In the genomic region with DNA sequence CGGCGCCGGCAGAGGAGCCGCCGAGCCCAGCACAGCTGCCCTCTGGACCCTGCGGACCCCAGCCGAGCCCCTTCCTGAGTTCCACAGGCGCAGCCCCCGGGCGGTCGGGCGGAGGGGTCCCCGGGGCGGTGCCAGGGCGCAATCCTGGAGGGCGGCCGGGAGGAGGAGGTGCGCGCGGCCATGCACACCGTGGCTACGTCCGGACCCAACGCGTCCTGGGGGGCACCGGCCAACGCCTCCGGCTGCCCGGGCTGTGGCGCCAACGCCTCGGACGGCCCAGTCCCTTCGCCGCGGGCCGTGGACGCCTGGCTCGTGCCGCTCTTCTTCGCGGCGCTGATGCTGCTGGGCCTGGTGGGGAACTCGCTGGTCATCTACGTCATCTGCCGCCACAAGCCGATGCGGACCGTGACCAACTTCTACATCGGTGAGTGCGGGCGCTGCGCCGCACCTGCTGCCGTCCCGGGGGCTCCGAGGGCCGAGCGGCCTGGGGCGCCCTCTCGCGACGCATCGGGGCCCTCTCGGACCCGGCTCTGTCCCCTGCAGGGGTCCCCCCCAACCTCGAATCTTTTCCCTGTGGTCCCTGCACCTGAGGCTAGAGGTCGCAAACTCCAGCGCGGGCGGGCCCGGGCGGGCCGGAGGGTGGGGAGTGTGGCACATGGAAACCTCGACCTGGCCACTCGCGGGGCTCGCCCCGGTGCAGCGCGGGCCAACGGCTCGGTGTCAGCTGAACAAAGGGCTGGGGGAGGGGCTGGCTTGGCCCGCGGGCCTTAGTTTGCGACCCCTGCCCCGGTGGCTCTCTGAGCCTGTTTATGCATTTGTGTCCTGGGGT, we compare ENCODE assay signal across 1 cellular context.
TF ChIP-seq lines count a peak whose summit lies in the region.

A gene (plus strand): TSS at position 11 of the 829 bp plus-strand sequence. CDS start 170 bp downstream, at position 181.

TF ChIP-seq in HepG2, 621 proteins besides CTCF, POLR2A, EP300 and RAD21 (continued from another document and continues in another):
- TF ChIP-seq ZMYM4 (CRISPR knock-in tag; IDR thresholded peaks at IDR 0.05) (no peak; the same call in 1 of the 2 replicates), GABPB1 (CRISPR knock-in tag; IDR thresholded peaks at IDR 0.05) (peak; percentile 63; the same call in 1 of the 2 replicates), ZNF136 (CRISPR knock-in tag; IDR thresholded peaks at IDR 0.05; ENCODE audit: low read depth) (no peak), ATF7-NPFF (CRISPR knock-in tag; IDR thresholded peaks at IDR 0.05; ENCODE audit: low read depth) (peak; percentile 47; the same call in 1 of the 2 replicates), RXRB (CRISPR knock-in tag; IDR thresholded peaks at IDR 0.05; ENCODE audit: borderline replicate concordance) (peak; percentile 52; the same call in 1 of the 2 replicates), NCOA1 (CRISPR knock-in tag; IDR thresholded peaks at IDR 0.05) (no peak), TCF7 (IDR thresholded peaks at IDR 0.05; ENCODE audit: low read depth) (no peak), MAZ (IDR thresholded peaks at IDR 0.05; ENCODE audit: borderline replicate concordance, low read depth, low read length) (peak; percentile 62), MAZ (CRISPR knock-in tag; IDR thresholded peaks at IDR 0.05; ENCODE audit: low read depth) (peak; percentile 88; the same call in 1 of the 2 replicates), ZNF766 (CRISPR knock-in tag; IDR thresholded peaks at IDR 0.05; ENCODE audit: borderline replicate concordance) (peak; percentile 57), KDM5A (IDR thresholded peaks at IDR 0.05; ENCODE audit: borderline replicate concordance, low read length) (no peak), ZNF557 (CRISPR knock-in tag; IDR thresholded peaks at IDR 0.05) (peak; percentile 48; the same call in 1 of the 2 replicates), CENPX (CRISPR knock-in tag; IDR thresholded peaks at IDR 0.05) (no peak), ZNF713 (CRISPR knock-in tag; IDR thresholded peaks at IDR 0.05) (peak; percentile 96), GATAD1 (CRISPR knock-in tag; IDR thresholded peaks at IDR 0.05) (peak; percentile 54; the same call in 1 of the 2 replicates), ZNF605 (CRISPR knock-in tag; IDR thresholded peaks at IDR 0.05) (peak; percentile 83), ZFYVE20 (CRISPR knock-in tag; IDR thresholded peaks at IDR 0.05; ENCODE audit: borderline replicate concordance, low read depth) (no peak), ZNF331 (CRISPR knock-in tag; IDR thresholded peaks at IDR 0.05) (peak; percentile 51; the same call in 1 of the 2 replicates), SOX6 (IDR thresholded peaks at IDR 0.05) (no peak), SOX6 (CRISPR knock-in tag; IDR thresholded peaks at IDR 0.05) (peak; percentile 53; the same call in 1 of the 2 replicates), ZNF333 (CRISPR knock-in tag; IDR thresholded peaks at IDR 0.05; ENCODE audit: borderline replicate concordance) (peak; percentile 22; the same call in 1 of the 2 replicates), ZNF282 (IDR thresholded peaks at IDR 0.05; ENCODE audit: partially characterized antibody) (no peak), FOXK2 (IDR thresholded peaks at IDR 0.05) (no peak), ZNF839 (CRISPR knock-in tag; IDR thresholded peaks at IDR 0.05; ENCODE audit: borderline replicate concordance) (peak; percentile 52; the same call in 1 of the 2 replicates), ZSCAN25 (CRISPR knock-in tag; IDR thresholded peaks at IDR 0.05) (peak; percentile 87; the same call in 1 of the 2 replicates), ZNF225 (CRISPR knock-in tag; IDR thresholded peaks at IDR 0.05) (no peak; the same call in 1 of the 2 replicates), BORCS8-MEF2B (CRISPR knock-in tag; IDR thresholded peaks at IDR 0.05) (peak; percentile 87; the same call in 1 of the 2 replicates), ZNF543 (CRISPR knock-in tag; IDR thresholded peaks at IDR 0.05) (peak; percentile 64), KLF9 (CRISPR knock-in tag; IDR thresholded peaks at IDR 0.05; ENCODE audit: low read depth) (0 out of 2 replicates have a peak, but pooled peaks have one; percentile 45)
- TF ChIP-seq, protein P1, sequence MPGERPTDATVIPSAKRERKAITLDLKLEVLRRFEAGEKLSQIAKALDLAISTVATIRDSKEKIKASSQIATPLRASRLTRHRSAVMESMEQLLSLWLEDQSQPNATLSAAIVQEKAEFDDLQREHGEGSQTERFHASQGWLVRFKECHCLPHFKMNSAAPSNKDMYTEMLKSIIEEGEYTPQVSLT (CRISPR knock-in tag; IDR thresholded peaks at IDR 0.05; ENCODE audit: borderline replicate concordance, low read depth) = no peak
- TF ChIP-seq, protein P2, sequence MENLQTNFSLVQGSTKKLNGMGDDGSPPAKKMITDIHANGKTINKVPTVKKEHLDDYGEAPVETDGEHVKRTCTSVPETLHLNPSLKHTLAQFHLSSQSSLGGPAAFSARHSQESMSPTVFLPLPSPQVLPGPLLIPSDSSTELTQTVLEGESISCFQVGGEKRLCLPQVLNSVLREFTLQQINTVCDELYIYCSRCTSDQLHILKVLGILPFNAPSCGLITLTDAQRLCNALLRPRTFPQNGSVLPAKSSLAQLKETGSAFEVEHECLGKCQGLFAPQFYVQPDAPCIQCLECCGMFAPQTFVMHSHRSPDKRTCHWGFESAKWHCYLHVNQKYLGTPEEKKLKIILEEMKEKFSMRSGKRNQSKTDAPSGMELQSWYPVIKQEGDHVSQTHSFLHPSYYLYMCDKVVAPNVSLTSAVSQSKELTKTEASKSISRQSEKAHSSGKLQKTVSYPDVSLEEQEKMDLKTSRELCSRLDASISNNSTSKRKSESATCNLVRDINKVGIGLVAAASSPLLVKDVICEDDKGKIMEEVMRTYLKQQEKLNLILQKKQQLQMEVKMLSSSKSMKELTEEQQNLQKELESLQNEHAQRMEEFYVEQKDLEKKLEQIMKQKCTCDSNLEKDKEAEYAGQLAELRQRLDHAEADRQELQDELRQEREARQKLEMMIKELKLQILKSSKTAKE (CRISPR knock-in tag; IDR thresholded peaks at IDR 0.05; ENCODE audit: borderline replicate concordance) = peak; percentile 30; the same call in 1 of the 2 replicates
- TF ChIP-seq, protein P3, sequence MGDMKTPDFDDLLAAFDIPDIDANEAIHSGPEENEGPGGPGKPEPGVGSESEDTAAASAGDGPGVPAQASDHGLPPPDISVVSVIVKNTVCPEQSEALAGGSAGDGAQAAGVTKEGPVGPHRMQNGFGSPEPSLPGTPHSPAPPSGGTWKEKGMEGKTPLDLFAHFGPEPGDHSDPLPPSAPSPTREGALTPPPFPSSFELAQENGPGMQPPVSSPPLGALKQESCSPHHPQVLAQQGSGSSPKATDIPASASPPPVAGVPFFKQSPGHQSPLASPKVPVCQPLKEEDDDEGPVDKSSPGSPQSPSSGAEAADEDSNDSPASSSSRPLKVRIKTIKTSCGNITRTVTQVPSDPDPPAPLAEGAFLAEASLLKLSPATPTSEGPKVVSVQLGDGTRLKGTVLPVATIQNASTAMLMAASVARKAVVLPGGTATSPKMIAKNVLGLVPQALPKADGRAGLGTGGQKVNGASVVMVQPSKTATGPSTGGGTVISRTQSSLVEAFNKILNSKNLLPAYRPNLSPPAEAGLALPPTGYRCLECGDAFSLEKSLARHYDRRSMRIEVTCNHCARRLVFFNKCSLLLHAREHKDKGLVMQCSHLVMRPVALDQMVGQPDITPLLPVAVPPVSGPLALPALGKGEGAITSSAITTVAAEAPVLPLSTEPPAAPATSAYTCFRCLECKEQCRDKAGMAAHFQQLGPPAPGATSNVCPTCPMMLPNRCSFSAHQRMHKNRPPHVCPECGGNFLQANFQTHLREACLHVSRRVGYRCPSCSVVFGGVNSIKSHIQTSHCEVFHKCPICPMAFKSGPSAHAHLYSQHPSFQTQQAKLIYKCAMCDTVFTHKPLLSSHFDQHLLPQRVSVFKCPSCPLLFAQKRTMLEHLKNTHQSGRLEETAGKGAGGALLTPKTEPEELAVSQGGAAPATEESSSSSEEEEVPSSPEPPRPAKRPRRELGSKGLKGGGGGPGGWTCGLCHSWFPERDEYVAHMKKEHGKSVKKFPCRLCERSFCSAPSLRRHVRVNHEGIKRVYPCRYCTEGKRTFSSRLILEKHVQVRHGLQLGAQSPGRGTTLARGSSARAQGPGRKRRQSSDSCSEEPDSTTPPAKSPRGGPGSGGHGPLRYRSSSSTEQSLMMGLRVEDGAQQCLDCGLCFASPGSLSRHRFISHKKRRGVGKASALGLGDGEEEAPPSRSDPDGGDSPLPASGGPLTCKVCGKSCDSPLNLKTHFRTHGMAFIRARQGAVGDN (CRISPR knock-in tag; IDR thresholded peaks at IDR 0.05) = peak; percentile 92
- TF ChIP-seq, protein P4, sequence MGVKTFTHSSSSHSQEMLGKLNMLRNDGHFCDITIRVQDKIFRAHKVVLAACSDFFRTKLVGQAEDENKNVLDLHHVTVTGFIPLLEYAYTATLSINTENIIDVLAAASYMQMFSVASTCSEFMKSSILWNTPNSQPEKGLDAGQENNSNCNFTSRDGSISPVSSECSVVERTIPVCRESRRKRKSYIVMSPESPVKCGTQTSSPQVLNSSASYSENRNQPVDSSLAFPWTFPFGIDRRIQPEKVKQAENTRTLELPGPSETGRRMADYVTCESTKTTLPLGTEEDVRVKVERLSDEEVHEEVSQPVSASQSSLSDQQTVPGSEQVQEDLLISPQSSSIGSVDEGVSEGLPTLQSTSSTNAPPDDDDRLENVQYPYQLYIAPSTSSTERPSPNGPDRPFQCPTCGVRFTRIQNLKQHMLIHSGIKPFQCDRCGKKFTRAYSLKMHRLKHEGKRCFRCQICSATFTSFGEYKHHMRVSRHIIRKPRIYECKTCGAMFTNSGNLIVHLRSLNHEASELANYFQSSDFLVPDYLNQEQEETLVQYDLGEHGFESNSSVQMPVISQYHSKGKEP (CRISPR knock-in tag; IDR thresholded peaks at IDR 0.05) = no peak
- TF ChIP-seq, protein P5, sequence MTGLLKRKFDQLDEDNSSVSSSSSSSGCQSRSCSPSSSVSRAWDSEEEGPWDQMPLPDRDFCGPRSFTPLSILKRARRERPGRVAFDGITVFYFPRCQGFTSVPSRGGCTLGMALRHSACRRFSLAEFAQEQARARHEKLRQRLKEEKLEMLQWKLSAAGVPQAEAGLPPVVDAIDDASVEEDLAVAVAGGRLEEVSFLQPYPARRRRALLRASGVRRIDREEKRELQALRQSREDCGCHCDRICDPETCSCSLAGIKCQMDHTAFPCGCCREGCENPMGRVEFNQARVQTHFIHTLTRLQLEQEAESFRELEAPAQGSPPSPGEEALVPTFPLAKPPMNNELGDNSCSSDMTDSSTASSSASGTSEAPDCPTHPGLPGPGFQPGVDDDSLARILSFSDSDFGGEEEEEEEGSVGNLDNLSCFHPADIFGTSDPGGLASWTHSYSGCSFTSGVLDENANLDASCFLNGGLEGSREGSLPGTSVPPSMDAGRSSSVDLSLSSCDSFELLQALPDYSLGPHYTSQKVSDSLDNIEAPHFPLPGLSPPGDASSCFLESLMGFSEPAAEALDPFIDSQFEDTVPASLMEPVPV (CRISPR knock-in tag; IDR thresholded peaks at IDR 0.05) = peak; percentile 88
- TF ChIP-seq, protein P6, sequence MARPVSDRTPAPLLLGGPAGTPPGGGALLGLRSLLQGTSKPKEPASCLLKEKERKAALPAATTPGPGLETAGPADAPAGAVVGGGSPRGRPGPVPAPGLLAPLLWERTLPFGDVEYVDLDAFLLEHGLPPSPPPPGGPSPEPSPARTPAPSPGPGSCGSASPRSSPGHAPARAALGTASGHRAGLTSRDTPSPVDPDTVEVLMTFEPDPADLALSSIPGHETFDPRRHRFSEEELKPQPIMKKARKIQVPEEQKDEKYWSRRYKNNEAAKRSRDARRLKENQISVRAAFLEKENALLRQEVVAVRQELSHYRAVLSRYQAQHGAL (CRISPR knock-in tag; IDR thresholded peaks at IDR 0.05; ENCODE audit: not compliant biosample characterization) = no peak
- TF ChIP-seq, protein P7, sequence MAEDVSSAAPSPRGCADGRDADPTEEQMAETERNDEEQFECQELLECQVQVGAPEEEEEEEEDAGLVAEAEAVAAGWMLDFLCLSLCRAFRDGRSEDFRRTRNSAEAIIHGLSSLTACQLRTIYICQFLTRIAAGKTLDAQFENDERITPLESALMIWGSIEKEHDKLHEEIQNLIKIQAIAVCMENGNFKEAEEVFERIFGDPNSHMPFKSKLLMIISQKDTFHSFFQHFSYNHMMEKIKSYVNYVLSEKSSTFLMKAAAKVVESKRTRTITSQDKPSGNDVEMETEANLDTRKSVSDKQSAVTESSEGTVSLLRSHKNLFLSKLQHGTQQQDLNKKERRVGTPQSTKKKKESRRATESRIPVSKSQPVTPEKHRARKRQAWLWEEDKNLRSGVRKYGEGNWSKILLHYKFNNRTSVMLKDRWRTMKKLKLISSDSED (CRISPR knock-in tag; IDR thresholded peaks at IDR 0.05) = no peak
- TF ChIP-seq, protein P8, sequence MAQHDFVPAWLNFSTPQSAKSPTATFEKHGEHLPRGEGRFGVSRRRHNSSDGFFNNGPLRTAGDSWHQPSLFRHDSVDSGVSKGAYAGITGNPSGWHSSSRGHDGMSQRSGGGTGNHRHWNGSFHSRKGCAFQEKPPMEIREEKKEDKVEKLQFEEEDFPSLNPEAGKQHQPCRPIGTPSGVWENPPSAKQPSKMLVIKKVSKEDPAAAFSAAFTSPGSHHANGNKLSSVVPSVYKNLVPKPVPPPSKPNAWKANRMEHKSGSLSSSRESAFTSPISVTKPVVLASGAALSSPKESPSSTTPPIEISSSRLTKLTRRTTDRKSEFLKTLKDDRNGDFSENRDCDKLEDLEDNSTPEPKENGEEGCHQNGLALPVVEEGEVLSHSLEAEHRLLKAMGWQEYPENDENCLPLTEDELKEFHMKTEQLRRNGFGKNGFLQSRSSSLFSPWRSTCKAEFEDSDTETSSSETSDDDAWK (CRISPR knock-in tag; IDR thresholded peaks at IDR 0.05) = no peak
- TF ChIP-seq, protein P9, sequence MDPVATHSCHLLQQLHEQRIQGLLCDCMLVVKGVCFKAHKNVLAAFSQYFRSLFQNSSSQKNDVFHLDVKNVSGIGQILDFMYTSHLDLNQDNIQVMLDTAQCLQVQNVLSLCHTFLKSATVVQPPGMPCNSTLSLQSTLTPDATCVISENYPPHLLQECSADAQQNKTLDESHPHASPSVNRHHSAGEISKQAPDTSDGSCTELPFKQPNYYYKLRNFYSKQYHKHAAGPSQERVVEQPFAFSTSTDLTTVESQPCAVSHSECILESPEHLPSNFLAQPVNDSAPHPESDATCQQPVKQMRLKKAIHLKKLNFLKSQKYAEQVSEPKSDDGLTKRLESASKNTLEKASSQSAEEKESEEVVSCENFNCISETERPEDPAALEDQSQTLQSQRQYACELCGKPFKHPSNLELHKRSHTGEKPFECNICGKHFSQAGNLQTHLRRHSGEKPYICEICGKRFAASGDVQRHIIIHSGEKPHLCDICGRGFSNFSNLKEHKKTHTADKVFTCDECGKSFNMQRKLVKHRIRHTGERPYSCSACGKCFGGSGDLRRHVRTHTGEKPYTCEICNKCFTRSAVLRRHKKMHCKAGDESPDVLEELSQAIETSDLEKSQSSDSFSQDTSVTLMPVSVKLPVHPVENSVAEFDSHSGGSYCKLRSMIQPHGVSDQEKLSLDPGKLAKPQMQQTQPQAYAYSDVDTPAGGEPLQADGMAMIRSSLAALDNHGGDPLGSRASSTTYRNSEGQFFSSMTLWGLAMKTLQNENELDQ (CRISPR knock-in tag; IDR thresholded peaks at IDR 0.05; ENCODE audit: borderline replicate concordance) = no peak
- TF ChIP-seq, protein P10, sequence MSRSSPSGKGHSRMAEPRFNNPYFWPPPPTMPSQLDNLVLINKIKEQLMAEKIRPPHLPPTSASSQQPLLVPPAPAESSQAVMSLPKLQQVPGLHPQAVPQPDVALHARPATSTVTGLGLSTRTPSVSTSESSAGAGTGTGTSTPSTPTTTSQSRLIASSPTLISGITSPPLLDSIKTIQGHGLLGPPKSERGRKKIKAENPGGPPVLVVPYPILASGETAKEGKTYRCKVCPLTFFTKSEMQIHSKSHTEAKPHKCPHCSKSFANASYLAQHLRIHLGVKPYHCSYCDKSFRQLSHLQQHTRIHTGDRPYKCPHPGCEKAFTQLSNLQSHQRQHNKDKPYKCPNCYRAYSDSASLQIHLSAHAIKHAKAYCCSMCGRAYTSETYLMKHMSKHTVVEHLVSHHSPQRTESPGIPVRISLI (CRISPR knock-in tag; IDR thresholded peaks at IDR 0.05; ENCODE audit: borderline replicate concordance) = no peak
- TF ChIP-seq, protein P11, sequence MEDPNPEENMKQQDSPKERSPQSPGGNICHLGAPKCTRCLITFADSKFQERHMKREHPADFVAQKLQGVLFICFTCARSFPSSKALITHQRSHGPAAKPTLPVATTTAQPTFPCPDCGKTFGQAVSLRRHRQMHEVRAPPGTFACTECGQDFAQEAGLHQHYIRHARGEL (CRISPR knock-in tag; IDR thresholded peaks at IDR 0.05) = no peak
